Comparison of ENCODE assay signal across 9 cellular contexts in genomic region chr18:49476664-49477411, GRCh38. TPM values are rescaled to one million over a fixed set of nuclear protein-coding genes. Genes with fewer than 3 reads are reported as not detected.
DNase-seq lines count a peak whose midpoint lies in the region; ATAC-seq and TF ChIP-seq lines count a peak whose summit lies in the region.
"Had no signal": no experiment of that assay in that cellular context is flagged by ENCODE, and none has a peak within 500 bp of the region (broad histone marks: within the 10 kb centered on the region; RNA-seq: fewer than 3 reads in every experiment).

No MANE protein-coding gene starts in this region.

- DNase-seq in H4 (ENCODE audit: low spot score) (peak; percentile 88), SJSA1 (ENCODE audit: low read depth in 1 of 2, low spot score in 2 of 2) (peak in 1 of 2 experiments; percentile 43), fibroblast of mammary gland (ENCODE audit: low read depth) (peak; percentile 86), spleen (no peak), COLO668 (lab: John Stamatoyannopoulos, UW; ENCODE audit: unreplicated experiment) (no peak)
- no peak for DNase-seq in activated CD4-positive, alpha-beta T cell treated with anti-CD3 and anti-CD28 coated beads for 1 hour

- no peak for TF ChIP-seq POLR2A in spleen (IDR thresholded peaks at IDR 0.05)

- 44 to 58% (median 47%) methylated on average over 11 of the region's 11 CpGs for WGBS in spleen, 5 donors

- peaks cover 11% of the 10 kb centered on the region for H3K4me1 ChIP-seq in SJSA1 (replicated peaks)
- peaks cover 0 to 19% (median 5%) of the 10 kb centered on the region in 6 donors for H3K4me1 ChIP-seq in spleen

- H3K36me3 ChIP-seq in SJSA1 (peaks cover 33% of the 10 kb centered on the region), spleen (peaks cover 5 to 45% (median 25%) of the 10 kb centered on the region in 6 donors)

- H3K27me3 ChIP-seq in SJSA1 (replicated peaks) = no peaks in the 10 kb centered on the region
- H3K27me3 ChIP-seq in spleen (replicated peaks in 1 of 7) = no peaks in the 10 kb centered on the region

- H3K27ac ChIP-seq in SJSA1 = peak overlapping the region; percentile 10; the same call in 1 of the 2 replicates
- peak overlapping the region in 7 of 8 donors; percentile 49 to 83 (median 74) for H3K27ac ChIP-seq in spleen
- H3K27ac ChIP-seq: SK-N-MC had no signal

- TF ChIP-seq CTCF in fibroblast of mammary gland (conservative IDR thresholded peaks at IDR 0.05; ENCODE audit: control insufficient read depth, insufficient read depth, low read depth, low read length) (no peak), spleen (IDR thresholded peaks at IDR 0.05 in 8 of 11, conservative IDR thresholded peaks at IDR 0.05 in 3 of 11) (no peak)

- H3K9me3 ChIP-seq in SJSA1 (replicated peaks) = 0 out of 2 replicates have a peak, but pooled peaks cover 2% of the 10 kb centered on the region
- no peaks in the 10 kb centered on the region for H3K9me3 ChIP-seq in spleen

- ATAC-seq in GM18502 (IDR thresholded peaks at IDR 0.05; ENCODE audit: poor library complexity, unreplicated experiment) (no peak), GM19324 (IDR thresholded peaks at IDR 0.05; ENCODE audit: low FRiP score, unreplicated experiment) (no peak)

- H3K4me3 ChIP-seq in SJSA1 = no peak overlapping the region
- H3K4me3 ChIP-seq in fibroblast of mammary gland (ENCODE audit: control insufficient read depth, low read depth, low read length) = no peak overlapping the region
- H3K4me3 ChIP-seq in spleen = peak overlapping the region in 1 of 8 donors; percentile 30
- H3K4me3 ChIP-seq: SK-N-MC had no signal

- intact Hi-C loops in spleen (cut with DNase I; ENCODE audit: low total_unique reads) = no loop called here

RNA-seq across cellular contexts. Expression of gene C18orf32, which starts 10.2 kb away (rescaled TPM):
- total RNA-seq in H4 (2014; rRNA removed; shearing (Covaris generic)) = 50.1 and 74.5 TPM in 2 replicates
- total RNA-seq in SJSA1 (2014; rRNA removed; shearing (Covaris generic)) = 49.3 and 58.4 TPM in 2 replicates
- 10 to 100 TPM; 33.3 to 46.0 (median 40.1) TPM for total RNA-seq in spleen
- 10 to 100 TPM; 40.6 to 66.7 (median 65.5) TPM for polyA plus RNA-seq in spleen

RNA-seq across cellular contexts. Expression of gene RPL17, which starts 15.4 kb away (rescaled TPM):
- 2,388 and 2,408 TPM in 2 replicates for total RNA-seq in H4 (2014; rRNA removed; shearing (Covaris generic))
- total RNA-seq in SJSA1 (2014; rRNA removed; shearing (Covaris generic)) = 1,692 and 3,138 TPM in 2 replicates
- 1,000 to 10,000 TPM; 1,238 to 2,185 (median 1,486) TPM for total RNA-seq in spleen
- 1,000 to 10,000 TPM; 4,194 to 5,056 (median 4,968) TPM for polyA plus RNA-seq in spleen

RNA-seq across cellular contexts. Expression of gene DYM, which starts 16.4 kb away (rescaled TPM):
- 54.3 and 67.7 TPM in 2 replicates for total RNA-seq in H4 (2014; rRNA removed; shearing (Covaris generic))
- total RNA-seq in SJSA1 (2014; rRNA removed; shearing (Covaris generic)) = 30.5 and 60.2 TPM in 2 replicates
- total RNA-seq in spleen = 100 to 1,000 TPM in 1 of 7 donors, 10 to 100 TPM in 6; 54.5 to 115 (median 70.7) TPM
- 10 to 100 TPM; 11.6 to 15.0 (median 11.8) TPM for polyA plus RNA-seq in spleen

Comparison
In these comparisons a context has a peak if more than half of its experiments do, and no peak if none do; other contexts are left out.
1. DNase-seq: peak in H4 (single experiment) and fibroblast of mammary gland (single experiment); none in spleen (single experiment), activated CD4-positive, alpha-beta T cell treated with anti-CD3 and anti-CD28 coated beads for 1 hour (single experiment) and COLO668 (single experiment).